ENCODE assay signal across 14 cellular contexts in the genomic region with DNA sequence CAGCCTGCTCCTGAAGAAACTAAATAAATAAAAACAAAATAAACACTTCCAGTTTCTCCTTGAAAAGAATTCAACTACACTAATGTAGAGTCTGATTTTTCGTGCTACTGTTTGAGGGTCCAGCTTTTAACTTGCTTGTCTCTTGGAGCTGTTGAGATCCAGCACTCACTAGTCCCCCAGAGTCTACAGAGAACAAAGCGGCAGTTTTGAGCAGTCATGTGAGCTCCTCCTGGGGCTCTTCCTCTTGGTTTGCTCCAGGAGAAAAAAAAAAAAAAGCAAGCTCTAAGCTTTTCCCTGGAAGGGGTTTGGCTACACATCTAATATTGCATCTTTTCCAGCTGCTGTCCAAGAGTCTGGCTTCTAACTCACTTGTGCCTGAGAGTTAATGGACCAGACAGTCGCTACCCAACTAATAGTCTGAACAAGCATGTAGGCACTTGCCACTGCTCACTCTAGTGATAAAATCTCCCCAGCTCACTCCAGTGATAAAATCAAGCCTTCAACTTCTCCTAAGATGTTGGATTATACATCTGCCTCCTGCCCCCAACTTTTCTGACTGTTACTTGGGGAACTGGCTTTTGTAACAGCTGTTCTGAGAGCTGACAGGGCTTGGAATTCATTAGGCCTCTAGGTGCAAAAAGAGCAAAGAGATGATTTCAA.
"Had no signal": no experiment of that assay in that cellular context is flagged by ENCODE, and none has a peak within 500 bp of the region (broad histone marks: within the 10 kb centered on the region; RNA-seq: fewer than 3 reads in every experiment).

No MANE protein-coding gene starts in this region.

- H3K4me1 Mint-ChIP-seq: activated CD4-positive, alpha-beta T cell treated with anti-CD3 and anti-CD28 coated beads for 36 hours; activated naive CD4-positive, alpha-beta T cell treated with anti-CD3 and anti-CD28 coated beads, Interleukin-2, amount 50 U/mL, for 24 hours; nephron; stimulated activated naive CD8-positive, alpha-beta T cell treated with anti-CD3 and anti-CD28 coated beads, Interleukin-15, amount 100 ng/mL, for 72 hours had no signal

- H3K27me3 ChIP-seq: hepatocyte, sigmoid colon, spleen, upper lobe of left lung had no signal

- H2AFZ ChIP-seq: hepatocyte had no signal

- H3K27ac Mint-ChIP-seq: activated CD4-positive, alpha-beta memory T cell treated with anti-CD3 and anti-CD28 coated beads for 36 hours; activated CD4-positive, alpha-beta T cell treated with anti-CD3 and anti-CD28 coated beads for 36 hours; activated naive CD4-positive, alpha-beta T cell treated with anti-CD3 and anti-CD28 coated beads, Interleukin-2, amount 50 U/mL, for 24 hours; nephron; stimulated activated naive CD8-positive, alpha-beta T cell treated with anti-CD3 and anti-CD28 coated beads, Interleukin-15, amount 100 ng/mL, for 72 hours had no signal

- ATAC-seq: activated CD4-positive, alpha-beta T cell treated with anti-CD3 and anti-CD28 coated beads for 36 hours; left ventricle myocardium superior; psoas muscle; stimulated activated naive CD8-positive, alpha-beta T cell treated with anti-CD3 and anti-CD28 coated beads, Interleukin-15, amount 100 ng/mL, for 72 hours had no signal

- H3K9me3 ChIP-seq: psoas muscle, upper lobe of left lung had no signal

- H3K27me3 Mint-ChIP-seq: activated CD4-positive, alpha-beta memory T cell treated with anti-CD3 and anti-CD28 coated beads for 36 hours; activated CD4-positive, alpha-beta T cell treated with anti-CD3 and anti-CD28 coated beads for 36 hours; activated naive CD4-positive, alpha-beta T cell treated with anti-CD3 and anti-CD28 coated beads, Interleukin-2, amount 50 U/mL, for 24 hours; stimulated activated naive CD8-positive, alpha-beta T cell treated with anti-CD3 and anti-CD28 coated beads, Interleukin-15, amount 100 ng/mL, for 72 hours had no signal

- H3K4me2 ChIP-seq: hepatocyte had no signal

- H3K27ac ChIP-seq: hepatocyte, psoas muscle, sigmoid colon, spleen, upper lobe of left lung had no signal

- H3K4me3 Mint-ChIP-seq: activated CD4-positive, alpha-beta memory T cell treated with anti-CD3 and anti-CD28 coated beads for 36 hours; activated CD4-positive, alpha-beta T cell treated with anti-CD3 and anti-CD28 coated beads for 36 hours; activated naive CD4-positive, alpha-beta T cell treated with anti-CD3 and anti-CD28 coated beads, Interleukin-2, amount 50 U/mL, for 24 hours; nephron; stimulated activated naive CD8-positive, alpha-beta T cell treated with anti-CD3 and anti-CD28 coated beads, Interleukin-15, amount 100 ng/mL, for 72 hours had no signal

- H3K36me3 Mint-ChIP-seq: activated CD4-positive, alpha-beta memory T cell treated with anti-CD3 and anti-CD28 coated beads for 36 hours; activated naive CD4-positive, alpha-beta T cell treated with anti-CD3 and anti-CD28 coated beads, Interleukin-2, amount 50 U/mL, for 24 hours had no signal

- H3K4me3 ChIP-seq: hepatocyte, psoas muscle, sigmoid colon, spleen, upper lobe of left lung had no signal

- H3K79me2 ChIP-seq: hepatocyte had no signal

- H3K4me1 ChIP-seq: psoas muscle, sigmoid colon, spleen, upper lobe of left lung had no signal

- H3K36me3 ChIP-seq: sigmoid colon, spleen, upper lobe of left lung had no signal

- DNase-seq: activated CD4-positive, alpha-beta memory T cell treated with anti-CD3 and anti-CD28 coated beads for 36 hours; activated CD4-positive, alpha-beta T cell treated with anti-CD3 and anti-CD28 coated beads for 36 hours; activated effector memory CD4-positive, alpha-beta T cell treated with anti-CD3 and anti-CD28 coated beads, Interleukin-2, amount 50 U/mL, for 16 hours; activated T-cell treated with anti-CD3 and anti-CD28 coated beads, Interleukin-2, amount 50 U/mL, for 48 hours; left ventricle myocardium superior; psoas muscle; sigmoid colon; spleen; stimulated activated naive CD8-positive, alpha-beta T cell treated with anti-CD3 and anti-CD28 coated beads, Interleukin-15, amount 100 ng/mL, for 72 hours; T-helper 2 cell; upper lobe of left lung had no signal
